Comparison of ENCODE assay signal across 14 cellular contexts in genomic region chr22:39546064-39546365, GRCh38. TPM values are rescaled to one million over a fixed set of nuclear protein-coding genes. Genes with fewer than 3 reads are reported as not detected.
"Had no signal": no experiment of that assay in that cellular context is flagged by ENCODE, and none has a peak within 500 bp of the region (broad histone marks: within the 10 kb centered on the region; RNA-seq: fewer than 3 reads in every experiment).

No MANE protein-coding gene starts in this region.

- H3K4me3 Mint-ChIP-seq: activated CD8-positive, alpha-beta T cell treated with anti-CD3 and anti-CD28 coated beads for 36 hours; activated naive CD8-positive, alpha-beta T cell treated with anti-CD3 and anti-CD28 coated beads for 36 hours; nephron progenitor cell had no signal

- H3K36me3 ChIP-seq: sigmoid colon, spleen, stomach had no signal

- H3K9me3 ChIP-seq: body of pancreas, sigmoid colon, spleen, stomach, testis had no signal

- H3K27ac ChIP-seq: body of pancreas, sigmoid colon, spleen, stomach, testis had no signal

- H3K4me1 ChIP-seq: body of pancreas, testis had no signal

- H3K9me3 Mint-ChIP-seq: activated CD8-positive, alpha-beta T cell treated with anti-CD3 and anti-CD28 coated beads for 36 hours; activated naive CD8-positive, alpha-beta T cell treated with anti-CD3 and anti-CD28 coated beads for 36 hours; nephron progenitor cell had no signal

- DNase-seq: activated gamma-delta T cell, cortex of kidney, glutamatergic neuron, sigmoid colon, spleen, stomach, T1000 had no signal

- H3K4me3 ChIP-seq: body of pancreas, sigmoid colon, spleen, stomach, testis had no signal

- H3K36me3 Mint-ChIP-seq: activated naive CD8-positive, alpha-beta T cell treated with anti-CD3 and anti-CD28 coated beads for 36 hours had no signal

- H3K27ac Mint-ChIP-seq: activated CD8-positive, alpha-beta T cell treated with anti-CD3 and anti-CD28 coated beads for 36 hours; activated naive CD8-positive, alpha-beta T cell treated with anti-CD3 and anti-CD28 coated beads for 36 hours; nephron progenitor cell had no signal

- H3K27me3 ChIP-seq: testis had no signal

RNA-seq across cellular contexts. Expression of gene CACNA1I, which starts 24.5 kb away (rescaled TPM):
- total RNA-seq: endothelial cell of umbilical vein, left ventricle myocardium superior had no signal
- polyA plus RNA-seq: endothelial cell of umbilical vein had no signal
